In genomic region chr11:11620966-11621880, GRCh38 we compare ENCODE assay signal across 8 cellular contexts. TPM values are rescaled to one million over a fixed set of nuclear protein-coding genes. Genes with fewer than 3 reads are reported as not detected.
DNase-seq lines count a peak whose midpoint lies in the region; ATAC-seq and TF ChIP-seq lines count a peak whose summit lies in the region.

No MANE protein-coding gene starts in this region.

- peaks cover 12% of the 10 kb centered on the region for H3K4me1 Mint-ChIP-seq in T-helper 1 cell treated with Interleukin-12 subunit alpha and Interleukin-12 subunit beta and Interleukin-4 antibody, amounts not matched to agents 30 μg/mL and 1 μg/mL, for 36 hours (ENCODE audit: low read depth)
- peaks cover 0 to 22% (median 7%) of the 10 kb centered on the region in 3 donors for H3K4me1 Mint-ChIP-seq in naive B cell

- no peaks in the 10 kb centered on the region for H3K36me3 ChIP-seq in uterus

- peak; percentile 1 for ATAC-seq in HG03139 (IDR thresholded peaks at IDR 0.05; ENCODE audit: unreplicated experiment)
- peak in 1 of 2 donors; percentile 30 for ATAC-seq in naive B cell (ENCODE audit: low read depth in 2 of 2)

- no peak for TF ChIP-seq CTCF in AG09309 (IDR thresholded peaks at IDR 0.05; ENCODE audit: control insufficient read depth, insufficient read depth, low read depth, low read length, missing control alignments)
- TF ChIP-seq CTCF in epithelial cell of proximal tubule (conservative IDR thresholded peaks at IDR 0.05; ENCODE audit: low read depth, low read length) = peak; percentile 5
- peak; percentile 8 to 41 (median 30) for TF ChIP-seq CTCF in uterus (IDR thresholded peaks at IDR 0.05)

- no peaks in the 10 kb centered on the region for H3K4me1 ChIP-seq in uterus

- H3K27ac Mint-ChIP-seq in T-helper 1 cell treated with Interleukin-12 subunit alpha and Interleukin-12 subunit beta and Interleukin-4 antibody, amounts not matched to agents 30 μg/mL and 1 μg/mL, for 36 hours = peak overlapping the region; percentile 3
- no peak overlapping the region for H3K27ac Mint-ChIP-seq in naive B cell

- intact Hi-C loops in uterus (cut with DNase I; ENCODE audit: low total_unique reads) = loop anchor here (10.0 kb wide), 1 partner anchor 686 kb away; no protein-coding TSS in a partner anchor

- H3K9me3 ChIP-seq in uterus = no peaks in the 10 kb centered on the region

- no peaks in the 10 kb centered on the region for H3K36me3 Mint-ChIP-seq in T-helper 1 cell treated with Interleukin-12 subunit alpha and Interleukin-12 subunit beta and Interleukin-4 antibody, amounts not matched to agents 30 μg/mL and 1 μg/mL, for 36 hours (ENCODE audit: low read depth)
- H3K36me3 Mint-ChIP-seq in naive B cell = no peaks in the 10 kb centered on the region

- H3K27me3 Mint-ChIP-seq in T-helper 1 cell treated with Interleukin-12 subunit alpha and Interleukin-12 subunit beta and Interleukin-4 antibody, amounts not matched to agents 30 μg/mL and 1 μg/mL, for 36 hours (ENCODE audit: low read depth) = peaks cover 64% of the 10 kb centered on the region
- H3K27me3 Mint-ChIP-seq in naive B cell = peaks cover 55 to 78% (median 59%) of the 10 kb centered on the region in 3 donors

- TF ChIP-seq POLR2A in GM15510 (IDR thresholded peaks at IDR 0.05; ENCODE audit: borderline replicate concordance, extremely low read depth, insufficient read length) (peak; percentile 34), uterus (IDR thresholded peaks at IDR 0.05) (no peak)

- H3K9me3 Mint-ChIP-seq in T-helper 1 cell treated with Interleukin-12 subunit alpha and Interleukin-12 subunit beta and Interleukin-4 antibody, amounts not matched to agents 30 μg/mL and 1 μg/mL, for 36 hours = no peaks in the 10 kb centered on the region
- peaks cover 0 to 3% (median 0%) of the 10 kb centered on the region in 7 donors for H3K9me3 Mint-ChIP-seq in naive B cell

- DNase-seq in AG09309 (ENCODE audit: low read depth) = no peak
- DNase-seq in epithelial cell of proximal tubule (ENCODE audit: low read depth) = no peak
- no peak for DNase-seq in naive B cell
- peak; percentile 39 to 41 for DNase-seq in uterus
- DNase-seq in activated gamma-delta T cell (lab: John Stamatoyannopoulos, UW) = no peak

- peak overlapping the region; percentile 82 for H3K4me3 ChIP-seq in AG09309 (ENCODE audit: control insufficient read depth, low read depth, low read length)
- H3K4me3 ChIP-seq in epithelial cell of proximal tubule (ENCODE audit: low read depth, low read length) = peak overlapping the region; percentile 72
- H3K4me3 ChIP-seq in uterus = peak overlapping the region; percentile 57

- no peaks in the 10 kb centered on the region for H3K27me3 ChIP-seq in uterus

- peak overlapping the region; percentile 77 for H3K4me3 Mint-ChIP-seq in T-helper 1 cell treated with Interleukin-12 subunit alpha and Interleukin-12 subunit beta and Interleukin-4 antibody, amounts not matched to agents 30 μg/mL and 1 μg/mL, for 36 hours
- H3K4me3 Mint-ChIP-seq in naive B cell = peak overlapping the region in 6 of 8 donors; percentile 30 to 72 (median 58)

- peak overlapping the region; percentile 65 to 67 for H3K27ac ChIP-seq in uterus

RNA-seq across cellular contexts. Expression of gene GALNT18, which starts 0.6 kb away (rescaled TPM):
- total RNA-seq in epithelial cell of proximal tubule (7.0 and 7.8 TPM in 2 replicates), uterus (10 to 100 TPM; 21.4 to 35.1 (median 27.3) TPM)
- polyA plus RNA-seq in naive B cell (ENCODE audit: low read depth in 6 of 6) = not detected

Comparison
In these comparisons a context has a peak if more than half of its experiments do, and no peak if none do; other contexts are left out.
1. DNase-seq: peak in uterus (2 of 2); none in AG09309 (single experiment), epithelial cell of proximal tubule (single experiment), naive B cell (single experiment) and activated gamma-delta T cell (single experiment).
2. Peak in every context shown above with its lines, with median percentiles within 50 percentile points of each other: H3K4me3 ChIP-seq.